ENCODE assay signal across 14 cellular contexts in genomic region chr11:114358711-114359110, GRCh38. TPM values are rescaled to one million over a fixed set of nuclear protein-coding genes. Genes with fewer than 3 reads are reported as not detected.
DNase-seq lines count a peak whose midpoint lies in the region; ATAC-seq, FAIRE-seq and TF ChIP-seq lines count a peak whose summit lies in the region.
"Had no signal": no experiment of that assay in that cellular context is flagged by ENCODE, and none has a peak within 500 bp of the region (broad histone marks: within the 10 kb centered on the region; RNA-seq: fewer than 3 reads in every experiment).

No MANE protein-coding gene starts in this region.

- TF ChIP-seq CTCF in AG10803 (conservative IDR thresholded peaks at IDR 0.05; ENCODE audit: low read length) = no peak
- no peak for TF ChIP-seq CTCF in body of pancreas (IDR thresholded peaks at IDR 0.05)
- no peak for TF ChIP-seq CTCF in nephron progenitor cell (IDR thresholded peaks at IDR 0.05)

- H3K4me3 ChIP-seq in AG10803 (ENCODE audit: low read length) (no peak overlapping the region), body of pancreas (no peak overlapping the region), neuronal stem cell (ENCODE audit: low read length in 2 of 2) (no peak overlapping the region)

- no peak overlapping the region for H3K23ac ChIP-seq in neuronal stem cell (ENCODE audit: low read depth, low read length, poor library complexity)

- H3K36me3 ChIP-seq in body of pancreas (replicated peaks in 1 of 2; ENCODE audit: insufficient read depth in 1 of 2, low read depth in 2 of 2) (no peaks in the 10 kb centered on the region), neuronal stem cell (replicated peaks in 1 of 2; ENCODE audit: control insufficient read depth in 2 of 2, insufficient read depth in 2 of 2, low read length in 2 of 2) (no peaks in the 10 kb centered on the region)

- no peaks in the 10 kb centered on the region for H3K27me3 ChIP-seq in body of pancreas
- no peaks in the 10 kb centered on the region for H3K27me3 ChIP-seq in neuronal stem cell (ENCODE audit: control insufficient read depth in 3 of 3, insufficient read depth in 3 of 3, low read depth in 1 of 3, low read length in 3 of 3)

- H3K4me3 Mint-ChIP-seq in nephron progenitor cell = no peak overlapping the region
- H3K4me3 Mint-ChIP-seq: endodermal cell had no signal

- no peak overlapping the region for H4K8ac ChIP-seq in neuronal stem cell (ENCODE audit: low read depth, low read length)

- 41 to 67% methylated on average over 1 of the region's 1 CpG for WGBS in body of pancreas, 2 donors
- no CpG with 5 or more reads among the region's 1 CpG for WGBS in neuronal stem cell (ENCODE audit: extremely low coverage in 2 of 2, insufficient read length in 2 of 2, insufficient replicate concordance in 1 of 2), 2 donors

- peaks cover 3% of the 10 kb centered on the region for H3K27me3 Mint-ChIP-seq in nephron progenitor cell (ENCODE audit: low read depth, poor library complexity)

- H3K4me1 Mint-ChIP-seq in nephron progenitor cell = no peaks in the 10 kb centered on the region
- H3K4me1 Mint-ChIP-seq: endodermal cell had no signal

- H3K9me3 ChIP-seq in body of pancreas (no peaks in the 10 kb centered on the region), neuronal stem cell (replicated peaks in 1 of 2; ENCODE audit: control insufficient read depth in 2 of 2, insufficient read depth in 1 of 2, low read depth in 1 of 2, low read length in 2 of 2) (no peaks in the 10 kb centered on the region)

- ATAC-seq in body of pancreas = peak; percentile 38
- ATAC-seq in GM21367 (IDR thresholded peaks at IDR 0.05; ENCODE audit: unreplicated experiment) = no peak
- no peak for ATAC-seq in HG02623 (IDR thresholded peaks at IDR 0.05; ENCODE audit: unreplicated experiment)

- no peaks in the 10 kb centered on the region for H3K79me1 ChIP-seq in neuronal stem cell (ENCODE audit: low read depth, low read length)

- H2BK120ac ChIP-seq in neuronal stem cell (ENCODE audit: low read depth, low read length) = no peak overlapping the region

- no peak overlapping the region for H3K9ac ChIP-seq in neuronal stem cell (ENCODE audit: low read depth, low read length, poor library complexity)

- DNase-seq in AG10803 (ENCODE audit: low read depth) (peak; percentile 48), HTR-8/SVneo (ENCODE audit: insufficient read length, low spot score) (no peak), body of pancreas (peak in 1 of 4 donors; percentile 11), kidney glomerular epithelial cell (lab: John Stamatoyannopoulos, UW) (peak; percentile 55), nephron progenitor cell (no peak), neuronal stem cell (ENCODE audit: low spot score) (no peak)
- DNase-seq: activated effector memory CD4-positive, alpha-beta T cell treated with Interleukin-2 at 50 U/mL for 16 hours; DMS79 treated with DMSO at 0.1 percent for 48 hours; endodermal cell; NCI-H1105 treated with DMSO at 0.1 percent for 48 hours; NCI-H510A; stimulated activated CD8-positive, alpha-beta memory T cell treated with anti-CD3 and anti-CD28 coated beads, Interleukin-4, amount 100 ng/mL, for 48 hours had no signal

- H3K4me2 ChIP-seq in neuronal stem cell (ENCODE audit: insufficient read depth, low read length, poor library complexity, severe bottlenecking) = no peak overlapping the region

- H3K4me1 ChIP-seq in body of pancreas = peaks cover 6% of the 10 kb centered on the region
- H3K4me1 ChIP-seq in neuronal stem cell (ENCODE audit: control insufficient read depth in 2 of 2, insufficient read depth in 1 of 2, low read depth in 1 of 2, low read length in 2 of 2) = no peaks in the 10 kb centered on the region

- H3K14ac ChIP-seq in neuronal stem cell (ENCODE audit: low read length) = no peak overlapping the region

- intact Hi-C loops in body of pancreas (cut with DNase I) = no loop called here

- no peak for TF ChIP-seq POLR2A in body of pancreas (IDR thresholded peaks at IDR 0.05)

- no peak overlapping the region for H2BK15ac ChIP-seq in neuronal stem cell (ENCODE audit: low read length)

- H4K91ac ChIP-seq in neuronal stem cell (ENCODE audit: low read depth, low read length, poor library complexity) = no peak overlapping the region

- H3K27ac Mint-ChIP-seq in nephron progenitor cell = no peak overlapping the region
- H3K27ac Mint-ChIP-seq: endodermal cell had no signal

- H3K4ac ChIP-seq in neuronal stem cell (ENCODE audit: low read length) = no peak overlapping the region

- no peak overlapping the region for H3K18ac ChIP-seq in neuronal stem cell (ENCODE audit: low read length)

- peak; percentile 55 for FAIRE-seq in HTR-8/SVneo (lab: Jason Lieb, UNC)

- no peak overlapping the region for H3K27ac ChIP-seq in body of pancreas
- H3K27ac ChIP-seq in neuronal stem cell (replicated peaks; ENCODE audit: low read length) = no peak overlapping the region

- no peak overlapping the region for H2AK5ac ChIP-seq in neuronal stem cell (ENCODE audit: low read depth, low read length)

- H3K36me3 Mint-ChIP-seq in nephron progenitor cell (ENCODE audit: low read depth) = no peaks in the 10 kb centered on the region

- H2BK5ac ChIP-seq in neuronal stem cell (ENCODE audit: low read length) = no peak overlapping the region

- no peak overlapping the region for H2BK12ac ChIP-seq in neuronal stem cell (ENCODE audit: low read length)

- no peak overlapping the region for H2AFZ ChIP-seq in neuronal stem cell (ENCODE audit: low read length)

- H3K9me3 Mint-ChIP-seq in nephron progenitor cell = peaks cover 9% of the 10 kb centered on the region
- H3K9me3 Mint-ChIP-seq: endodermal cell had no signal

RNA-seq across cellular contexts. Expression of gene C11orf71, which starts 41.6 kb away (rescaled TPM):
- total RNA-seq in body of pancreas = 1 to 10 TPM; 5.4 to 8.2 TPM
- 10.4 TPM for polyA plus RNA-seq in neuronal stem cell (2013, experiment 1 of 2)
- 9.8 TPM for polyA plus RNA-seq in neuronal stem cell (2013, experiment 2 of 2)

RNA-seq across cellular contexts. Expression of gene RBM7, which starts 41.8 kb away (rescaled TPM):
- total RNA-seq in body of pancreas = 1 to 10 TPM; 7.6 to 9.6 TPM
- polyA plus RNA-seq in neuronal stem cell (2013, experiment 1 of 2) = 29.2 TPM
- polyA plus RNA-seq in neuronal stem cell (2013, experiment 2 of 2) = 29.7 TPM

Comparison
In these comparisons a context has a peak if more than half of its experiments do, and no peak if none do; other contexts are left out.
1. DNase-seq: peak in AG10803 (single experiment) and kidney glomerular epithelial cell (single experiment); none in HTR-8/SVneo (single experiment), nephron progenitor cell (single experiment) and neuronal stem cell (single experiment).